In the genomic region with DNA sequence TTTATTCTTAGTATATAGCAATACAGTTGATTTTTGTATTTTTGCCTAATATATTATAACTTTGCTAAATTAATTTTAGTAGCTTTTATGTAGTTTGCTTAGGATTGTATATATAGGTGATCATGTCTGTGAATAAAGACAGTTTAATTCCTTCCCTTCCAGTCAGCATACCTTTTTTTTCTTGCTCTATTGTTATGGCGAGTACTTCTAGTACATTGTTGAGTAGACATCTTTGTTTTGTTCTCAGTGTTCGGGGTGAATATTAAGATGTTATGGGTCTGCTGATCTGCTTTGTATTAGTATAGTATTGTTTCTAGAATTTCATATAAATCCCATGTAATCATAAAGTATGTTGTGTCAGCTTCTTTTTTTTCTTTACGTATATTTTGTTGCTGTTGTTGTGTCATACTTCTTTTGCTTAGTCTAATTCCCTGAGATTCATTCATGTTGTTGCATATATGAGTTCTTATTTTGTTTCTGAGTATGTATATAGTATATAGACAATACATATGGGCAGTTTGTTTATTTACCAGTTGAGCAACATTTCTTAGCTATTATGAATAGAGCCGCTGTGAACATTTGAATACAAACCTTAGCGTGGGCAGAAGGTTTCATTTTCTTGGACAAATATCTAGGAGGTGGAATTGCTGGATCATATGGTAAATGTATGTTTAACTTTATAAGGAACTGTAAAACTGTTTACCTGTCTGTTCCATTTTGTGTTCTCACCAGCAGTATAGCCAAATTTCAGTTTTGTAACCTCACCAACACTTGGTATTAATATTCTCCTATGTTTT, we compare ENCODE assay signal across 29 cellular contexts. TPM values are rescaled to one million over a fixed set of nuclear protein-coding genes. Genes with fewer than 3 reads are reported as not detected.
A peak's percentile ranks its signal among the peaks of the same experiment; 100 is the strongest.
DNase-seq lines count a peak whose midpoint lies in the region; ATAC-seq, FAIRE-seq and TF ChIP-seq lines count a peak whose summit lies in the region.
"Had no signal": no experiment of that assay in that cellular context is flagged by ENCODE, and none has a peak within 500 bp of the region (broad histone marks: within the 10 kb centered on the region; RNA-seq: fewer than 3 reads in every experiment).

No MANE protein-coding gene starts in this region.

- no peaks in the 10 kb centered on the region for H3K9me3 Mint-ChIP-seq in activated naive CD4-positive, alpha-beta T cell treated with anti-CD3 and anti-CD28 coated beads, Interleukin-2, amount 50 U/mL, for 24 hours
- H3K9me3 Mint-ChIP-seq in activated naive CD4-positive, alpha-beta T cell treated with anti-CD3 and anti-CD28 coated beads, Interleukin-2, amount 10 ng/mL, durations not matched to agents 7 days and 5 days: peaks cover 24% of the 10 kb centered on the region
- H3K9me3 Mint-ChIP-seq in activated T-helper 2 cell treated with anti-CD3 and anti-CD28 coated beads, Interferon-gamma antibody, Interleukin-2, Interleukin-4, amounts not matched to agents 10 μg/mL and 5 μg/mL and 100 μg/mL, durations not matched to agents 14 hours and 24 hours and 36 hours: peaks cover 21% of the 10 kb centered on the region
- peaks cover 0 to 15% (median 0%) of the 10 kb centered on the region in 9 donors for H3K9me3 Mint-ChIP-seq in naive thymus-derived CD8-positive, alpha-beta T cell
- H3K9me3 Mint-ChIP-seq: activated T-helper 17 cell treated with anti-CD3 and anti-CD28 coated beads, Interleukin-2, amount 50 U/mL, for 72 hours; dendritic cell treated with granulocyte-macrophage colony-stimulating factor and Interleukin-4, amounts not matched to agents 40 ng/mL and 50 ng/mL, for 4 days had no signal

- DNase-seq in activated naive CD4-positive, alpha-beta T cell treated with anti-CD3 and anti-CD28 coated beads, Interleukin-2, amount 10 ng/mL, durations not matched to agents 7 days and 5 days: no peak
- DNase-seq in GM12891 (ENCODE audit: insufficient read length, low spot score): no peak
- no peak for DNase-seq in activated T-helper 2 cell treated with anti-CD3 and anti-CD28 coated beads, Interferon-gamma antibody, Interleukin-2, Interleukin-4, amounts not matched to agents 10 μg/mL and 5 μg/mL and 100 μg/mL, durations not matched to agents 14 hours and 24 hours and 36 hours (ENCODE audit: low spot score)
- no peak for DNase-seq in naive thymus-derived CD8-positive, alpha-beta T cell
- DNase-seq in SK-N-DZ (ENCODE audit: low spot score): no peak
- DNase-seq: activated CD4-positive, alpha-beta T cell treated with anti-CD3 and anti-CD28 coated beads, Interleukin-2, amount 50 U/mL, for 4 hours; AML-193; foreskin keratinocyte; HCEC 1CT; heart left ventricle; islet precursor cell; left lung; mesenchymal stem cell; NCI-H146; NCI-H2107; NCI-H446; NCI-H748 treated with DMSO at 0.1 percent for 48 hours; posterior cingulate gyrus; right cardiac atrium; SJCRH30; stimulated activated CD4-positive, alpha-beta T cell treated with anti-CD3 and anti-CD28 coated beads, Interleukin-1b, Interleukin-23, amount 100 ng/mL, for 48 hours; T-cell; tibial artery had no signal

- peak overlapping the region; percentile 81 for H3K27ac Mint-ChIP-seq in activated naive CD4-positive, alpha-beta T cell treated with anti-CD3 and anti-CD28 coated beads, Interleukin-2, amount 50 U/mL, for 24 hours
- H3K27ac Mint-ChIP-seq in activated naive CD4-positive, alpha-beta T cell treated with anti-CD3 and anti-CD28 coated beads, Interleukin-2, amount 10 ng/mL, durations not matched to agents 7 days and 5 days: no peak overlapping the region
- H3K27ac Mint-ChIP-seq in activated T-helper 2 cell treated with anti-CD3 and anti-CD28 coated beads, Interferon-gamma antibody, Interleukin-2, Interleukin-4, amounts not matched to agents 10 μg/mL and 5 μg/mL and 100 μg/mL, durations not matched to agents 14 hours and 24 hours and 36 hours: peak overlapping the region; percentile 6
- peak overlapping the region in 6 of 10 donors; percentile 13 to 81 (median 43) for H3K27ac Mint-ChIP-seq in naive thymus-derived CD8-positive, alpha-beta T cell
- H3K27ac Mint-ChIP-seq: activated T-helper 17 cell treated with anti-CD3 and anti-CD28 coated beads, Interleukin-2, amount 50 U/mL, for 72 hours; dendritic cell treated with granulocyte-macrophage colony-stimulating factor and Interleukin-4, amounts not matched to agents 40 ng/mL and 50 ng/mL, for 4 days had no signal

- peaks cover 16% of the 10 kb centered on the region for H3K36me3 Mint-ChIP-seq in activated naive CD4-positive, alpha-beta T cell treated with anti-CD3 and anti-CD28 coated beads, Interleukin-2, amount 50 U/mL, for 24 hours
- peaks cover 52% of the 10 kb centered on the region for H3K36me3 Mint-ChIP-seq in activated naive CD4-positive, alpha-beta T cell treated with anti-CD3 and anti-CD28 coated beads, Interleukin-2, amount 10 ng/mL, durations not matched to agents 7 days and 5 days
- peaks cover 61% of the 10 kb centered on the region for H3K36me3 Mint-ChIP-seq in activated T-helper 2 cell treated with anti-CD3 and anti-CD28 coated beads, Interferon-gamma antibody, Interleukin-2, Interleukin-4, amounts not matched to agents 10 μg/mL and 5 μg/mL and 100 μg/mL, durations not matched to agents 14 hours and 24 hours and 36 hours (ENCODE audit: low read depth)
- peaks cover 6 to 52% (median 16%) of the 10 kb centered on the region in 3 donors for H3K36me3 Mint-ChIP-seq in naive thymus-derived CD8-positive, alpha-beta T cell

- intact Hi-C loops in activated T-helper 2 cell treated with anti-CD3 and anti-CD28 coated beads, Interferon-gamma antibody, Interleukin-2, Interleukin-4, amounts not matched to agents 10 μg/mL and 5 μg/mL and 100 μg/mL, durations not matched to agents 14 hours and 24 hours and 36 hours (cut with micrococcal nuclease): no loop called here

- H3K4me3 Mint-ChIP-seq in activated naive CD4-positive, alpha-beta T cell treated with anti-CD3 and anti-CD28 coated beads, Interleukin-2, amount 50 U/mL, for 24 hours: no peak overlapping the region
- H3K4me3 Mint-ChIP-seq in activated naive CD4-positive, alpha-beta T cell treated with anti-CD3 and anti-CD28 coated beads, Interleukin-2, amount 10 ng/mL, durations not matched to agents 7 days and 5 days: no peak overlapping the region
- no peak overlapping the region for H3K4me3 Mint-ChIP-seq in activated T-helper 2 cell treated with anti-CD3 and anti-CD28 coated beads, Interferon-gamma antibody, Interleukin-2, Interleukin-4, amounts not matched to agents 10 μg/mL and 5 μg/mL and 100 μg/mL, durations not matched to agents 14 hours and 24 hours and 36 hours (ENCODE audit: low read depth)
- no peak overlapping the region for H3K4me3 Mint-ChIP-seq in naive thymus-derived CD8-positive, alpha-beta T cell
- H3K4me3 Mint-ChIP-seq: activated T-helper 17 cell treated with anti-CD3 and anti-CD28 coated beads, Interleukin-2, amount 50 U/mL, for 72 hours; dendritic cell treated with granulocyte-macrophage colony-stimulating factor and Interleukin-4, amounts not matched to agents 40 ng/mL and 50 ng/mL, for 4 days; T-cell had no signal

- CTCF ChIA-PET in activated naive CD4-positive, alpha-beta T cell treated with anti-CD3 and anti-CD28 coated beads, Interleukin-2, amount 10 ng/mL, durations not matched to agents 7 days and 5 days (lab: Charles Lee): interaction anchor here (1.2 to 1.5 kb wide), 2 partner anchors 78 to 143 kb away, joined by 3 to 4 read pairs; no protein-coding TSS in a partner anchor

- POLR2A ChIA-PET in naive thymus-derived CD8-positive, alpha-beta T cell (lab: Charles Lee): interaction anchor here (0.7 kb wide), 1 partner anchor 11 kb away, joined by 3 read pairs; no protein-coding TSS in a partner anchor

- no peak for TF ChIP-seq POLR2A in GM12891 (IDR thresholded peaks at IDR 0.05; ENCODE audit: low read depth, low read length)

- peak; percentile 9 for FAIRE-seq in GM12891 (lab: Jason Lieb, UNC)

- peaks cover 54% of the 10 kb centered on the region for H3K4me1 Mint-ChIP-seq in activated naive CD4-positive, alpha-beta T cell treated with anti-CD3 and anti-CD28 coated beads, Interleukin-2, amount 50 U/mL, for 24 hours
- H3K4me1 Mint-ChIP-seq in activated naive CD4-positive, alpha-beta T cell treated with anti-CD3 and anti-CD28 coated beads, Interleukin-2, amount 10 ng/mL, durations not matched to agents 7 days and 5 days: peaks cover 20% of the 10 kb centered on the region
- peaks cover 36% of the 10 kb centered on the region for H3K4me1 Mint-ChIP-seq in activated T-helper 2 cell treated with anti-CD3 and anti-CD28 coated beads, Interferon-gamma antibody, Interleukin-2, Interleukin-4, amounts not matched to agents 10 μg/mL and 5 μg/mL and 100 μg/mL, durations not matched to agents 14 hours and 24 hours and 36 hours (ENCODE audit: low read depth)
- peaks cover 22 to 56% (median 48%) of the 10 kb centered on the region in 4 donors for H3K4me1 Mint-ChIP-seq in naive thymus-derived CD8-positive, alpha-beta T cell

- no peak for ATAC-seq in naive thymus-derived CD8-positive, alpha-beta T cell
- ATAC-seq in GM18511 (IDR thresholded peaks at IDR 0.05; ENCODE audit: unreplicated experiment) (no peak), HG03439 (IDR thresholded peaks at IDR 0.05; ENCODE audit: unreplicated experiment) (no peak)
- ATAC-seq: activated CD4-positive, CD25-positive, alpha-beta regulatory T cell treated with anti-CD3 and anti-CD28 coated beads, Interleukin-2, amount 50 U/mL, for 24 hours; activated T-helper 17 cell treated with anti-CD3 and anti-CD28 coated beads, Interleukin-2, amount 50 U/mL, for 72 hours; foreskin keratinocyte; heart left ventricle; left lung; right cardiac atrium; T-cell had no signal

- H3K27me3 Mint-ChIP-seq in activated naive CD4-positive, alpha-beta T cell treated with anti-CD3 and anti-CD28 coated beads, Interleukin-2, amount 50 U/mL, for 24 hours: no peaks in the 10 kb centered on the region
- no peaks in the 10 kb centered on the region for H3K27me3 Mint-ChIP-seq in activated naive CD4-positive, alpha-beta T cell treated with anti-CD3 and anti-CD28 coated beads, Interleukin-2, amount 10 ng/mL, durations not matched to agents 7 days and 5 days
- no peaks in the 10 kb centered on the region for H3K27me3 Mint-ChIP-seq in activated T-helper 2 cell treated with anti-CD3 and anti-CD28 coated beads, Interferon-gamma antibody, Interleukin-2, Interleukin-4, amounts not matched to agents 10 μg/mL and 5 μg/mL and 100 μg/mL, durations not matched to agents 14 hours and 24 hours and 36 hours (ENCODE audit: low read depth)
- no peaks in the 10 kb centered on the region for H3K27me3 Mint-ChIP-seq in naive thymus-derived CD8-positive, alpha-beta T cell
- H3K27me3 Mint-ChIP-seq: activated T-helper 17 cell treated with anti-CD3 and anti-CD28 coated beads, Interleukin-2, amount 50 U/mL, for 72 hours; dendritic cell treated with granulocyte-macrophage colony-stimulating factor and Interleukin-4, amounts not matched to agents 40 ng/mL and 50 ng/mL, for 4 days; T-cell had no signal

RNA-seq across cellular contexts. Expression of a gene that starts 25.5 kb away (rescaled TPM):
- 28.9 TPM for polyA plus RNA-seq in GM12891 (2012; ENCODE audit: low read depth, missing spikeins)
- total RNA-seq in activated T-helper 2 cell treated with anti-CD3 and anti-CD28 coated beads, Interferon-gamma antibody, Interleukin-2, Interleukin-4, amounts not matched to agents 10 μg/mL and 5 μg/mL and 100 μg/mL, durations not matched to agents 14 hours and 24 hours and 36 hours: 119 and 126 TPM in 2 replicates
- 100 to 1,000 TPM in 1 of 2 experiments, 10 to 100 TPM in 1; 92.0 to 106 TPM for total RNA-seq in naive thymus-derived CD8-positive, alpha-beta T cell
- 10 to 100 TPM; 18.4 to 27.8 (median 20.1) TPM for polyA plus RNA-seq in naive thymus-derived CD8-positive, alpha-beta T cell
- 8.1 and 9.0 TPM in 2 replicates for polyA plus RNA-seq in SK-N-DZ (2014; cell fraction: cytosol; rRNA removed)
- 8.2 and 14.9 TPM in 2 replicates for polyA plus RNA-seq in SK-N-DZ (2014; cell fraction: nucleus; rRNA removed)
